Comparison of ENCODE assay signal across 30 cellular contexts in genomic region chr6:10513544-10513943, GRCh38.
"Had no signal": no experiment of that assay in that cellular context is flagged by ENCODE, and none has a peak within 500 bp of the region (broad histone marks: within the 10 kb centered on the region; RNA-seq: fewer than 3 reads in every experiment).

No MANE protein-coding gene starts in this region.

- H3K36me3 ChIP-seq: cardiac muscle cell, SJCRH30, WERI-Rb-1 had no signal

- DNase-seq: activated CD4-positive, alpha-beta memory T cell treated with anti-CD3 and anti-CD28 coated beads, Interleukin-2, amount 10 ng/mL, durations not matched to agents 7 days and 5 days; activated CD4-positive, alpha-beta T cell treated with anti-CD3 and anti-CD28 coated beads for 1 hour; activated CD4-positive, alpha-beta T cell treated with anti-CD3 and anti-CD28 coated beads for 48 hours; activated CD4-positive, CD25-positive, alpha-beta regulatory T cell; activated CD8-positive, alpha-beta memory T cell treated with anti-CD3 and anti-CD28 coated beads for 24 hours; activated CD8-positive, alpha-beta memory T cell treated with anti-CD3 and anti-CD28 coated beads, Interleukin-2, amount 10 ng/mL, durations not matched to agents 7 days and 5 days; activated effector memory CD4-positive, alpha-beta T cell treated with anti-CD3 and anti-CD28 coated beads, Interleukin-2, amount 50 U/mL, for 16 hours; activated naive CD4-positive, alpha-beta T cell; activated naive CD4-positive, alpha-beta T cell treated with anti-CD3 and anti-CD28 coated beads, Interleukin-2, amount 50 U/mL, for 16 hours; activated naive CD8-positive, alpha-beta T cell treated with anti-CD3 and anti-CD28 coated beads for 36 hours; activated T-cell treated with anti-CD3 and anti-CD28 coated beads, Interleukin-2, amount 50 U/mL, for 1 hour; activated T-cell treated with anti-CD3 and anti-CD28 coated beads, Interleukin-2, amount 50 U/mL, for 72 hours; amniotic stem cell; aorta; NCI-H1092 treated with DMSO at 0.1 percent for 48 hours; NCI-H1417 treated with DMSO at 0.1 percent for 48 hours; NCI-H1694 treated with DMSO at 0.1 percent for 48 hours; NCI-H2029; NCI-H345; NCI-H526; NCI-H774; SHP77; SJCRH30; T1000; WERI-Rb-1 had no signal

- FAIRE-seq: K562 had no signal

- H3K27ac ChIP-seq: cardiac muscle cell, SJCRH30, SK-N-MC, WERI-Rb-1 had no signal

- H3K9me3 ChIP-seq: SJCRH30 had no signal

- H3K4me3 ChIP-seq: cardiac muscle cell, K562, SJCRH30, SK-N-MC had no signal

- ATAC-seq: activated CD8-positive, alpha-beta memory T cell treated with anti-CD3 and anti-CD28 coated beads, Interleukin-2, amount 10 ng/mL, durations not matched to agents 7 days and 5 days; activated T-cell treated with anti-CD3 and anti-CD28 coated beads, Interleukin-2, amount 50 U/mL, for 72 hours; activated T-helper 17 cell treated with anti-CD3 and anti-CD28 coated beads, Interleukin-2, amount 50 U/mL, for 72 hours; K562; Panc1 had no signal

- H3K27me3 ChIP-seq: cardiac muscle cell, SJCRH30 had no signal
